8 cellular contexts compared by ENCODE assay signal in the genomic region with DNA sequence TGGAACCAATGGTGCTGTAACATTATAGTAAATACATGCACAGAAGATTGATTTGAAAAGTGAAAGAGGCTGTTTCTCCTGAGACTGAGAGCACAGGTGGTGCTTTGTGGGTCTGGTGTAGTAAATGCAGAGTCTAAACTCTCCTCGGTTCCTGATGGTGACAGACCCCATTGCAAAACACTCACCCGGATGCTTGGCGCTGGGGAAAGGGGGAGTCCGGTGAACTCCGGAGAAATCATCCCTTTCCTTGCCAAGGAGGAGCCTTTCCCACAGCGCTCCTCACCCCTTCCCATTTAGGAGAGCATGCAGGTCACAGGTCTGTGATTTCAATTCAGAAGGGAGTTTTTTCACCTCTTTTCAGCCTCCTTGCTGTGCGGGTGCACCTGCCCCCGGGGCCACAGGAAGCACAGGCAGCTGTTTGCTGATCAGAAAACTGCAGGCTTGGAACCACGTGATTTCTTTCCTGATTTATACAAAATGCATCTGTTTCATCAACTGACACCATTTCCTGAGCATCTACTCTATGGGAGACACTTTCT.
DNase-seq lines count a peak whose midpoint lies in the region; ATAC-seq and TF ChIP-seq lines count a peak whose summit lies in the region.

No MANE protein-coding gene starts in this region.

- POLR2A ChIA-PET in activated CD8-positive, alpha-beta T cell treated with anti-CD3 and anti-CD28 coated beads for 36 hours (lab: Charles Lee), result interaction anchor here (1.6 to 1.7 kb wide), 4 partner anchors 9 to 17 kb away, joined by 4 to 7 read pairs (median 4); no protein-coding TSS in a partner anchor
- POLR2A ChIA-PET in A673 (lab: Charles Lee; ENCODE audit: low non-redundant PET), result no interaction called here

- peaks cover 15% of the 10 kb centered on the region for H3K4me1 ChIP-seq in A673 (ENCODE audit: insufficient read depth, low read length, poor library complexity, severe bottlenecking)
- no peaks in the 10 kb centered on the region for H3K4me1 ChIP-seq in suprapubic skin
- no peaks in the 10 kb centered on the region for H3K4me1 ChIP-seq in ovary (ENCODE audit: insufficient read depth)

- BruUV-seq in A673 (replicated peaks; lab: Mats Ljungman, UMichigan), result no TSS peak

- peaks cover 13% of the 10 kb centered on the region for H3K36me3 Mint-ChIP-seq in activated CD8-positive, alpha-beta T cell treated with anti-CD3 and anti-CD28 coated beads for 36 hours (ENCODE audit: low read depth)
- H3K36me3 Mint-ChIP-seq in stimulated activated naive CD8-positive, alpha-beta T cell treated with anti-CD3 and anti-CD28 coated beads, Interleukin-15, Interleukin-2, amounts not matched to agents 100 ng/mL and 50 ng/mL, for 24 hours (ENCODE audit: low read depth), result peaks cover 3% of the 10 kb centered on the region

- intact Hi-C loops in activated CD8-positive, alpha-beta T cell treated with anti-CD3 and anti-CD28 coated beads for 36 hours (cut with micrococcal nuclease), result no loop called here
- intact Hi-C loops in A673 (cut with micrococcal nuclease; ENCODE audit: unreplicated experiment) (no loop called here), ovary (cut with DNase I) (no loop called here)

- TF ChIP-seq EP300 in suprapubic skin (IDR thresholded peaks at IDR 0.05), result no peak
- TF ChIP-seq EP300 in ovary (IDR thresholded peaks at IDR 0.05), result no peak

- peak overlapping the region; percentile 91 for H3K4me3 Mint-ChIP-seq in activated CD8-positive, alpha-beta T cell treated with anti-CD3 and anti-CD28 coated beads for 36 hours
- H3K4me3 Mint-ChIP-seq in stimulated activated naive CD8-positive, alpha-beta T cell treated with anti-CD3 and anti-CD28 coated beads, Interleukin-15, Interleukin-2, amounts not matched to agents 100 ng/mL and 50 ng/mL, for 24 hours, result peak overlapping the region; percentile 87

- no peaks in the 10 kb centered on the region for H3K27me3 Mint-ChIP-seq in activated CD8-positive, alpha-beta T cell treated with anti-CD3 and anti-CD28 coated beads for 36 hours
- H3K27me3 Mint-ChIP-seq in stimulated activated naive CD8-positive, alpha-beta T cell treated with anti-CD3 and anti-CD28 coated beads, Interleukin-15, Interleukin-2, amounts not matched to agents 100 ng/mL and 50 ng/mL, for 24 hours, result no peaks in the 10 kb centered on the region

- ATAC-seq in HG03066 (IDR thresholded peaks at IDR 0.05; ENCODE audit: low read depth, unreplicated experiment), result peak; percentile 53
- peak; percentile 14 for ATAC-seq in activated CD8-positive, alpha-beta T cell treated with anti-CD3 and anti-CD28 coated beads for 36 hours

- CTCF ChIA-PET in activated CD8-positive, alpha-beta T cell treated with anti-CD3 and anti-CD28 coated beads for 36 hours (lab: Charles Lee), result interaction anchor here (1.4 to 5.6 kb wide), 3 partner anchors 8 to 23 kb away, joined by 3 to 69 read pairs (median 3); no protein-coding TSS in a partner anchor
- CTCF ChIA-PET in A673 (lab: Charles Lee), result no interaction called here

- H3K27ac Mint-ChIP-seq in activated CD8-positive, alpha-beta T cell treated with anti-CD3 and anti-CD28 coated beads for 36 hours, result peak overlapping the region; percentile 98
- peak overlapping the region; percentile 95 for H3K27ac Mint-ChIP-seq in stimulated activated naive CD8-positive, alpha-beta T cell treated with anti-CD3 and anti-CD28 coated beads, Interleukin-15, Interleukin-2, amounts not matched to agents 100 ng/mL and 50 ng/mL, for 24 hours

- peak; percentile 45 for DNase-seq in stimulated activated CD4-positive, alpha-beta T cell treated with anti-CD3 and anti-CD28 coated beads, Interleukin-15, amount 100 ng/mL, for 24 hours
- no peak for DNase-seq in stimulated activated CD4-positive, alpha-beta T cell treated with anti-CD3 and anti-CD28 coated beads, Interleukin-12 subunit alpha, Interleukin-12 subunit beta, amount 100 ng/mL, for 4 hours
- DNase-seq in activated CD8-positive, alpha-beta T cell treated with anti-CD3 and anti-CD28 coated beads for 36 hours, result peak; percentile 53
- DNase-seq in A673 (ENCODE audit: low spot score) (no peak), suprapubic skin (ENCODE audit: low spot score in 2 of 2) (no peak), ovary (no peak)

- TF ChIP-seq POLR2A in suprapubic skin (IDR thresholded peaks at IDR 0.05) (no peak), ovary (IDR thresholded peaks at IDR 0.05) (no peak)

- peaks cover 53% of the 10 kb centered on the region for H3K4me1 Mint-ChIP-seq in activated CD8-positive, alpha-beta T cell treated with anti-CD3 and anti-CD28 coated beads for 36 hours (ENCODE audit: low read depth)
- peaks cover 67% of the 10 kb centered on the region for H3K4me1 Mint-ChIP-seq in stimulated activated naive CD8-positive, alpha-beta T cell treated with anti-CD3 and anti-CD28 coated beads, Interleukin-15, Interleukin-2, amounts not matched to agents 100 ng/mL and 50 ng/mL, for 24 hours (ENCODE audit: low read depth)

- H3K9me3 Mint-ChIP-seq in activated CD8-positive, alpha-beta T cell treated with anti-CD3 and anti-CD28 coated beads for 36 hours, result no peaks in the 10 kb centered on the region
- H3K9me3 Mint-ChIP-seq in stimulated activated naive CD8-positive, alpha-beta T cell treated with anti-CD3 and anti-CD28 coated beads, Interleukin-15, Interleukin-2, amounts not matched to agents 100 ng/mL and 50 ng/mL, for 24 hours, result no peaks in the 10 kb centered on the region

- H3K9me3 ChIP-seq in A673 (ENCODE audit: low read depth, low read length, poor library complexity, severe bottlenecking) (no peaks in the 10 kb centered on the region), suprapubic skin (no peaks in the 10 kb centered on the region), ovary (no peaks in the 10 kb centered on the region)

- no peaks in the 10 kb centered on the region for H3K27me3 ChIP-seq in A673 (replicated peaks; ENCODE audit: insufficient read depth, low read depth, low read length, poor library complexity)
- no peaks in the 10 kb centered on the region for H3K27me3 ChIP-seq in suprapubic skin
- H3K27me3 ChIP-seq in ovary, result no peaks in the 10 kb centered on the region

- TF ChIP-seq CTCF in activated CD8-positive, alpha-beta T cell treated with anti-CD3 and anti-CD28 coated beads for 36 hours (IDR thresholded peaks at IDR 0.05), result no peak
- no peak for TF ChIP-seq CTCF in A673 (conservative IDR thresholded peaks at IDR 0.05; ENCODE audit: low read depth, low read length)
- no peak for TF ChIP-seq CTCF in suprapubic skin (IDR thresholded peaks at IDR 0.05)
- TF ChIP-seq CTCF in ovary (IDR thresholded peaks at IDR 0.05), result no peak

- H3K4me3 ChIP-seq in A673 (ENCODE audit: low read depth, low read length, poor library complexity, severe bottlenecking) (no peak overlapping the region), suprapubic skin (no peak overlapping the region), ovary (no peak overlapping the region)

- H3K36me3 ChIP-seq in A673 (ENCODE audit: insufficient read depth, low read length, poor library complexity, severe bottlenecking) (no peaks in the 10 kb centered on the region), suprapubic skin (no peaks in the 10 kb centered on the region), ovary (no peaks in the 10 kb centered on the region)

- 31% methylated on average over 9 of the region's 9 CpGs for WGBS in suprapubic skin
- 30 to 37% (median 32%) methylated on average over 9 of the region's 9 CpGs for WGBS in ovary, 3 donors

- H3K27ac ChIP-seq in A673 (ENCODE audit: low read depth, low read length, poor library complexity, severe bottlenecking) (no peak overlapping the region), suprapubic skin (no peak overlapping the region), ovary (no peak overlapping the region)

Comparison
In these comparisons a context has a peak if more than half of its experiments do, and no peak if none do; other contexts are left out.
1. DNase-seq: peak in stimulated activated CD4-positive, alpha-beta T cell treated with anti-CD3 and anti-CD28 coated beads, Interleukin-15, amount 100 ng/mL, for 24 hours (single experiment) and activated CD8-positive, alpha-beta T cell treated with anti-CD3 and anti-CD28 coated beads for 36 hours (single experiment); none in stimulated activated CD4-positive, alpha-beta T cell treated with anti-CD3 and anti-CD28 coated beads, Interleukin-12 subunit alpha, Interleukin-12 subunit beta, amount 100 ng/mL, for 4 hours (single experiment), A673 (single experiment), suprapubic skin (0 of 2) and ovary (0 of 5).